Comparison of ENCODE assay signal across 26 cellular contexts in genomic region chr6:158895661-158896060, GRCh38.
"Had no signal": no experiment of that assay in that cellular context is flagged by ENCODE, and none has a peak within 500 bp of the region (broad histone marks: within the 10 kb centered on the region; RNA-seq: fewer than 3 reads in every experiment).

No MANE protein-coding gene starts in this region.

- H3K4me1 Mint-ChIP-seq: activated CD4-positive, alpha-beta memory T cell treated with anti-CD3 and anti-CD28 coated beads, Interleukin-2, amount 10 ng/mL, durations not matched to agents 7 days and 5 days; activated CD4-positive, alpha-beta T cell treated with anti-CD3 and anti-CD28 coated beads, Interleukin-2, amount 10 ng/mL, durations not matched to agents 24 days and 14 days; activated CD8-positive, alpha-beta memory T cell treated with anti-CD3 and anti-CD28 coated beads, Interleukin-2, amount 10 ng/mL, durations not matched to agents 7 days and 5 days; activated naive CD8-positive, alpha-beta T cell treated with anti-CD3 and anti-CD28 coated beads, Interleukin-2, amount 50 U/mL, for 24 hours; immature natural killer cell; natural killer cell had no signal

- DNase-seq: activated CD4-positive, alpha-beta memory T cell treated with anti-CD3 and anti-CD28 coated beads, Interleukin-2, amount 10 ng/mL, durations not matched to agents 7 days and 5 days; activated CD4-positive, alpha-beta T cell treated with anti-CD3 and anti-CD28 coated beads, Interleukin-2, amount 10 ng/mL, durations not matched to agents 24 days and 14 days; activated CD8-positive, alpha-beta memory T cell treated with anti-CD3 and anti-CD28 coated beads, Interleukin-2, amount 10 ng/mL, durations not matched to agents 7 days and 5 days; activated gamma-delta T cell; activated naive CD4-positive, alpha-beta T cell treated with anti-CD3 and anti-CD28 coated beads, Interleukin-2, amount 50 U/mL, for 16 hours; activated naive CD8-positive, alpha-beta T cell treated with anti-CD3 and anti-CD28 coated beads, Interleukin-2, amount 50 U/mL, for 24 hours; dermis blood vessel endothelial cell; effector memory CD4-positive, alpha-beta T cell; foreskin melanocyte; glutamatergic neuron; immature natural killer cell; left lung; midbrain; natural killer cell; ovary; stimulated activated CD4-positive, alpha-beta T cell treated with anti-CD3 and anti-CD28 coated beads, Interleukin-4, amount 100 ng/mL, for 24 hours; substantia nigra; tibial artery had no signal

- H3K4me3 ChIP-seq: hepatocyte, left lung, lung, ovary, prostate gland, tibial artery had no signal

- H3K27ac ChIP-seq: hepatocyte, left lung, neutrophil, ovary, prostate gland, tibial artery had no signal

- H2AFZ ChIP-seq: hepatocyte had no signal

- H3K36me3 ChIP-seq: left lung, neutrophil, ovary, prostate gland, tibial artery had no signal

- H3K4me2 ChIP-seq: hepatocyte had no signal

- H3K27ac Mint-ChIP-seq: activated CD4-positive, alpha-beta memory T cell treated with anti-CD3 and anti-CD28 coated beads, Interleukin-2, amount 10 ng/mL, durations not matched to agents 7 days and 5 days; activated CD4-positive, alpha-beta T cell treated with anti-CD3 and anti-CD28 coated beads, Interleukin-2, amount 10 ng/mL, durations not matched to agents 24 days and 14 days; activated CD8-positive, alpha-beta memory T cell treated with anti-CD3 and anti-CD28 coated beads, Interleukin-2, amount 10 ng/mL, durations not matched to agents 7 days and 5 days; activated naive CD8-positive, alpha-beta T cell treated with anti-CD3 and anti-CD28 coated beads, Interleukin-2, amount 50 U/mL, for 24 hours; activated T-helper 1 cell treated with anti-CD3 and anti-CD28 coated beads, Interleukin-12 subunit alpha, Interleukin-12 subunit beta, Interleukin-2, Interleukin-4 antibody, amounts not matched to agents 30 ng/mL and 10 ng/mL and 1 ng/mL, durations not matched to agents 14 hours and 24 hours and 36 hours; immature natural killer cell; natural killer cell; stimulated activated naive CD8-positive, alpha-beta T cell treated with anti-CD3 and anti-CD28 coated beads, Interleukin-15, Interleukin-2, amounts not matched to agents 100 ng/mL and 50 ng/mL, for 24 hours; T-helper 1 cell treated with Interleukin-12 subunit alpha and Interleukin-12 subunit beta and Interleukin-4 antibody, amounts not matched to agents 30 μg/mL and 1 μg/mL, for 36 hours had no signal

- H3K27me3 Mint-ChIP-seq: activated CD4-positive, alpha-beta memory T cell treated with anti-CD3 and anti-CD28 coated beads, Interleukin-2, amount 10 ng/mL, durations not matched to agents 7 days and 5 days; activated CD8-positive, alpha-beta memory T cell treated with anti-CD3 and anti-CD28 coated beads, Interleukin-2, amount 10 ng/mL, durations not matched to agents 7 days and 5 days; activated naive CD8-positive, alpha-beta T cell treated with anti-CD3 and anti-CD28 coated beads, Interleukin-2, amount 50 U/mL, for 24 hours; stimulated activated naive CD8-positive, alpha-beta T cell treated with anti-CD3 and anti-CD28 coated beads, Interleukin-15, Interleukin-2, amounts not matched to agents 100 ng/mL and 50 ng/mL, for 24 hours had no signal

- H3K9me3 ChIP-seq: left lung, neutrophil, ovary, prostate gland, tibial artery had no signal

- H3K4me3 Mint-ChIP-seq: activated CD4-positive, alpha-beta memory T cell treated with anti-CD3 and anti-CD28 coated beads, Interleukin-2, amount 10 ng/mL, durations not matched to agents 7 days and 5 days; activated CD4-positive, alpha-beta T cell treated with anti-CD3 and anti-CD28 coated beads, Interleukin-2, amount 10 ng/mL, durations not matched to agents 24 days and 14 days; activated CD8-positive, alpha-beta memory T cell treated with anti-CD3 and anti-CD28 coated beads, Interleukin-2, amount 10 ng/mL, durations not matched to agents 7 days and 5 days; activated naive CD8-positive, alpha-beta T cell treated with anti-CD3 and anti-CD28 coated beads, Interleukin-2, amount 50 U/mL, for 24 hours; activated T-helper 1 cell treated with anti-CD3 and anti-CD28 coated beads, Interleukin-12 subunit alpha, Interleukin-12 subunit beta, Interleukin-2, Interleukin-4 antibody, amounts not matched to agents 30 ng/mL and 10 ng/mL and 1 ng/mL, durations not matched to agents 14 hours and 24 hours and 36 hours; brain; immature natural killer cell; natural killer cell; stimulated activated naive CD8-positive, alpha-beta T cell treated with anti-CD3 and anti-CD28 coated beads, Interleukin-15, Interleukin-2, amounts not matched to agents 100 ng/mL and 50 ng/mL, for 24 hours; T-helper 1 cell treated with Interleukin-12 subunit alpha and Interleukin-12 subunit beta and Interleukin-4 antibody, amounts not matched to agents 30 μg/mL and 1 μg/mL, for 36 hours had no signal

- H3K4me1 ChIP-seq: left lung, prostate gland, tibial artery had no signal

- H3K27me3 ChIP-seq: hepatocyte, left lung, neutrophil, ovary, tibial artery had no signal

- H3K36me3 Mint-ChIP-seq: activated CD8-positive, alpha-beta memory T cell treated with anti-CD3 and anti-CD28 coated beads, Interleukin-2, amount 10 ng/mL, durations not matched to agents 7 days and 5 days; immature natural killer cell; natural killer cell had no signal

- H3K79me2 ChIP-seq: hepatocyte had no signal

- H3K9me3 Mint-ChIP-seq: activated CD4-positive, alpha-beta memory T cell treated with anti-CD3 and anti-CD28 coated beads, Interleukin-2, amount 10 ng/mL, durations not matched to agents 7 days and 5 days; activated CD4-positive, alpha-beta T cell treated with anti-CD3 and anti-CD28 coated beads, Interleukin-2, amount 10 ng/mL, durations not matched to agents 24 days and 14 days; activated naive CD8-positive, alpha-beta T cell treated with anti-CD3 and anti-CD28 coated beads, Interleukin-2, amount 50 U/mL, for 24 hours; activated T-helper 1 cell treated with anti-CD3 and anti-CD28 coated beads, Interleukin-12 subunit alpha, Interleukin-12 subunit beta, Interleukin-2, Interleukin-4 antibody, amounts not matched to agents 30 ng/mL and 10 ng/mL and 1 ng/mL, durations not matched to agents 14 hours and 24 hours and 36 hours; immature natural killer cell; natural killer cell; stimulated activated naive CD8-positive, alpha-beta T cell treated with anti-CD3 and anti-CD28 coated beads, Interleukin-15, Interleukin-2, amounts not matched to agents 100 ng/mL and 50 ng/mL, for 24 hours; T-helper 1 cell treated with Interleukin-12 subunit alpha and Interleukin-12 subunit beta and Interleukin-4 antibody, amounts not matched to agents 30 μg/mL and 1 μg/mL, for 36 hours had no signal

- ATAC-seq: activated CD8-positive, alpha-beta memory T cell treated with anti-CD3 and anti-CD28 coated beads, Interleukin-2, amount 10 ng/mL, durations not matched to agents 7 days and 5 days; activated naive CD8-positive, alpha-beta T cell treated with anti-CD3 and anti-CD28 coated beads, Interleukin-2, amount 50 U/mL, for 24 hours; left lung; natural killer cell had no signal
